30 cellular contexts compared by ENCODE assay signal in the genomic region with DNA sequence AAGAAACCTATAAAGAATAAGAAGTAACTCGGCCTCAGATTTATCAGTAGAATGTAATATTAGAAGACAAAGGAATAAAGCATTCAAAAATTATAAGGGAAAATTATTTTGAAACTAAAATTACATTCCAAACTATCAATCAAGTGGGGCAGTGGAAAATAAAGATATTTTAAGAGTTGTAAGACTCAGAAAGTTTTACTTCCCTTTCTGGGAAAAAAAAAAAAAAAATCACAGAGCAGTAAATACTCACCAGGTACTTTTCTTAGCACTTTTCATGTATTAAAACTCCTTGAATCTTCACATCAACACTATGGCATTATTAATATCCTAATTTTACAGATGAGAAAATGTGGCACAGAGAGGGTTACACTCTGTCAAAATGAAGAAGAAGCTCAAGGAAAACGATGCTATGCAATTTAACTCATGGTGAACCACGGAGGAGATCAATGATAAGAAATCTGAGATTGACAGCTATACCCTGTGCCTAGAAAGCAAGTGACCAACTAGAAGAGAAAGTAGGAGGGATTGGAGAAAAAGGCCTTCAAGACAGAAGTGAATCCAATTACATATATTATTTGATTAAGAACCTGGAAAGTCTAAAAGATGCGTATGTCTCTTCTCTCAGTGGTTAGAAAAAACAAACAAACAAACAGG.
DNase-seq lines count a peak whose midpoint lies in the region; ATAC-seq lines count a peak whose summit lies in the region.
"Had no signal": no experiment of that assay in that cellular context is flagged by ENCODE, and none has a peak within 500 bp of the region (broad histone marks: within the 10 kb centered on the region; RNA-seq: fewer than 3 reads in every experiment).

No MANE protein-coding gene starts in this region.

- DNase-seq in NOMO-1 treated with DMSO at 0.1 percent for 48 hours (lab: John Stamatoyannopoulos, UW; ENCODE audit: unreplicated experiment) (peak; percentile 32), NOMO-1 treated with dmso at 0.1 percent for 144 hours (lab: John Stamatoyannopoulos, UW; ENCODE audit: unreplicated experiment) (no peak), NAMALWA (ENCODE audit: low spot score) (peak; percentile 17), DMS79 treated with DMSO at 0.1 percent for 48 hours (lab: John Stamatoyannopoulos, UW) (no peak), H7 (no peak), NCI-H748 (lab: John Stamatoyannopoulos, UW; ENCODE audit: unreplicated experiment) (no peak)
- DNase-seq in stimulated activated effector memory CD8-positive, alpha-beta T cell treated with anti-CD3 and anti-CD28 coated beads, Interleukin-12 subunit alpha, Interleukin-12 subunit beta, amount 100 ng/mL, for 72 hours (ENCODE audit: low spot score in 2 of 2), result no peak
- DNase-seq: activated CD4-positive, alpha-beta T cell treated with anti-CD3 and anti-CD28 coated beads for 1 hour; activated gamma-delta T cell treated with Interleukin-2 at 50 U/mL for 16 hours; activated T-cell treated with anti-CD3 and anti-CD28 coated beads, Interleukin-2, amount 50 U/mL, for 4 hours; CD4-positive, CD25-positive, alpha-beta regulatory T cell; central memory CD4-positive, alpha-beta T cell; endodermal cell; foreskin fibroblast; heart left ventricle; midbrain; naive thymus-derived CD4-positive, alpha-beta T cell; NCI-H1048; NCI-H187; NCI-H2171; NCI-H524; NK-92 treated with Interleukin-12 subunit alpha and Interleukin-12 subunit beta, amount 100 ng/mL, for 24 hours; RPMI8226; T-helper 1 cell had no signal

- no peak overlapping the region for H3K4me3 ChIP-seq in H7 (ENCODE audit: insufficient read depth, low read depth, low read length)
- H3K4me3 ChIP-seq: heart left ventricle, SJSA1, tibial nerve had no signal

- peak overlapping the region; percentile 65 for H3K27ac Mint-ChIP-seq in stimulated activated effector memory CD8-positive, alpha-beta T cell treated with anti-CD3 and anti-CD28 coated beads, Interleukin-12 subunit alpha, Interleukin-12 subunit beta, amount 100 ng/mL, for 72 hours
- H3K27ac Mint-ChIP-seq: dendritic cell treated with granulocyte-macrophage colony-stimulating factor and Interleukin-4, amounts not matched to agents 40 ng/mL and 50 ng/mL, for 4 days; endodermal cell; naive thymus-derived CD4-positive, alpha-beta T cell had no signal

- H3K9me3 Mint-ChIP-seq in stimulated activated effector memory CD8-positive, alpha-beta T cell treated with anti-CD3 and anti-CD28 coated beads, Interleukin-12 subunit alpha, Interleukin-12 subunit beta, amount 100 ng/mL, for 72 hours, result no peaks in the 10 kb centered on the region
- H3K9me3 Mint-ChIP-seq: activated T-cell treated with anti-CD3 and anti-CD28 coated beads, Interleukin-2, amount 50 U/mL, for 4 hours; CD4-positive, CD25-positive, alpha-beta regulatory T cell; dendritic cell treated with granulocyte-macrophage colony-stimulating factor and Interleukin-4, amounts not matched to agents 40 ng/mL and 50 ng/mL, for 4 days; naive thymus-derived CD4-positive, alpha-beta T cell had no signal

- H3K36me3 ChIP-seq in H7 (replicated peaks; ENCODE audit: control insufficient read depth, insufficient read depth, low read length), result no peaks in the 10 kb centered on the region
- H3K36me3 ChIP-seq: heart left ventricle, SJSA1, tibial nerve had no signal

- H3K4me3 Mint-ChIP-seq in stimulated activated effector memory CD8-positive, alpha-beta T cell treated with anti-CD3 and anti-CD28 coated beads, Interleukin-12 subunit alpha, Interleukin-12 subunit beta, amount 100 ng/mL, for 72 hours, result no peak overlapping the region
- H3K4me3 Mint-ChIP-seq: activated T-cell treated with anti-CD3 and anti-CD28 coated beads, Interleukin-2, amount 50 U/mL, for 4 hours; CD4-positive, CD25-positive, alpha-beta regulatory T cell; dendritic cell treated with granulocyte-macrophage colony-stimulating factor and Interleukin-4, amounts not matched to agents 40 ng/mL and 50 ng/mL, for 4 days; endodermal cell; naive thymus-derived CD4-positive, alpha-beta T cell had no signal

- peaks cover 55% of the 10 kb centered on the region for H3K4me1 Mint-ChIP-seq in stimulated activated effector memory CD8-positive, alpha-beta T cell treated with anti-CD3 and anti-CD28 coated beads, Interleukin-12 subunit alpha, Interleukin-12 subunit beta, amount 100 ng/mL, for 72 hours

- H3K27me3 ChIP-seq in H7 (ENCODE audit: control insufficient read depth, insufficient read depth, low read length), result no peaks in the 10 kb centered on the region
- H3K27me3 ChIP-seq: heart left ventricle, SJSA1, tibial nerve had no signal

- peaks cover 61% of the 10 kb centered on the region for H3K36me3 Mint-ChIP-seq in stimulated activated effector memory CD8-positive, alpha-beta T cell treated with anti-CD3 and anti-CD28 coated beads, Interleukin-12 subunit alpha, Interleukin-12 subunit beta, amount 100 ng/mL, for 72 hours
- H3K36me3 Mint-ChIP-seq: CD4-positive, CD25-positive, alpha-beta regulatory T cell had no signal

- peak; percentile 58 for ATAC-seq in GM19463 (IDR thresholded peaks at IDR 0.05; ENCODE audit: unreplicated experiment)
- no peak for ATAC-seq in stimulated activated effector memory CD8-positive, alpha-beta T cell treated with anti-CD3 and anti-CD28 coated beads, Interleukin-12 subunit alpha, Interleukin-12 subunit beta, amount 100 ng/mL, for 72 hours
- ATAC-seq: activated T-cell treated with anti-CD3 and anti-CD28 coated beads, Interleukin-2, amount 50 U/mL, for 4 hours; esophagus mucosa; HCT116; heart left ventricle; naive thymus-derived CD4-positive, alpha-beta T cell had no signal

Comparison
In these comparisons a context has a peak if more than half of its experiments do, and no peak if none do; other contexts are left out.
1. DNase-seq: peak in NOMO-1 treated with DMSO at 0.1 percent for 48 hours (single experiment) and NAMALWA (single experiment); none in NOMO-1 treated with dmso at 0.1 percent for 144 hours (single experiment), stimulated activated effector memory CD8-positive, alpha-beta T cell treated with anti-CD3 and anti-CD28 coated beads, Interleukin-12 subunit alpha, Interleukin-12 subunit beta, amount 100 ng/mL, for 72 hours (0 of 2), DMS79 treated with DMSO at 0.1 percent for 48 hours (single experiment), H7 (single experiment) and NCI-H748 (single experiment).